ENCODE assay signal across 9 cellular contexts in the genomic region with DNA sequence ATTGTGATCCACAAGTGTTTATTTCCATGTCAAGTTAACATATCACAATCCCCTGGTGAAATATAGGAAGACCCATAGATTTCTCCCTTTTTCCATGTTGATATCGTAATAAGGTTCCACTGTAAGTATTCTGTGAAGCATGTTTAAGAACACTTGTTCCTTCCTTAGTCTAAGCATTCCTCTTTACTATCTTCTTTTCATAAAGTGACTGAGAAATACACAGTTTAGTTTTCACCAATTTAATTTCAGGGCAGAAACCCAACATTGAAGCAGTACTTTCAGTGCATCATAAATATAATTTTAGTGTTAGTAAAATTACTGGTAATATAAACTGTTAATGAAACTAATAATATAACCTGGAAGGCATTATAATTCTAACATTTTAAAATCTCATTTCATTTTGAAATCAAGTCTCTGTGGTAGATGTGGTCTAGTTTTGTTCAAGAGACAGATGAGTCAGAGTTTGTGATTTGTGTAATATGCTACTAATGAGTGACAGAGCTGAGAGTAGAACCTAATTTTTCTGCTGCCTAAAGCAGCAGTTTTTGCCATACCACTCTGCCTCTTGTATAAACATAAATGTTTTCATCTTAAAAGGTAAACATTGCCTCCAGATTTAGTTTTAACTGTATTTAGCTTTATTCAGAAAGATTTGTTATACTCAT.
A peak's percentile ranks its signal among the peaks of the same experiment; 100 is the strongest.
DNase-seq lines count a peak whose midpoint lies in the region; ATAC-seq and TF ChIP-seq lines count a peak whose summit lies in the region.
"Had no signal": no experiment of that assay in that cellular context is flagged by ENCODE, and none has a peak within 500 bp of the region (broad histone marks: within the 10 kb centered on the region; RNA-seq: fewer than 3 reads in every experiment).

No MANE protein-coding gene starts in this region.

- DNase-seq in CD8-positive, alpha-beta T cell: no peak
- no peak for DNase-seq in effector memory CD8-positive, alpha-beta T cell
- DNase-seq in esophagus squamous epithelium (lab: John Stamatoyannopoulos, UW) (no peak), middle frontal gyrus (ENCODE audit: extremely low spot score, low spot score) (no peak), COLO668 (lab: John Stamatoyannopoulos, UW; ENCODE audit: unreplicated experiment) (no peak), endodermal cell (no peak)

- H3K27ac ChIP-seq in CD8-positive, alpha-beta T cell (ENCODE audit: low read depth, low read length): no peak overlapping the region
- no peak overlapping the region for H3K27ac ChIP-seq in esophagus squamous epithelium
- no peak overlapping the region for H3K27ac ChIP-seq in endodermal cell (ENCODE audit: low read depth, low read length)
- H3K27ac ChIP-seq: VCaP had no signal

- peaks cover 79% of the 10 kb centered on the region for H3K36me3 Mint-ChIP-seq in CD8-positive, alpha-beta T cell
- H3K36me3 Mint-ChIP-seq in effector memory CD8-positive, alpha-beta T cell (ENCODE audit: insufficient read depth): peaks cover 92% of the 10 kb centered on the region
- H3K36me3 Mint-ChIP-seq in endodermal cell (ENCODE audit: low read depth): peaks cover 52% of the 10 kb centered on the region

- H3K27ac Mint-ChIP-seq in CD8-positive, alpha-beta T cell: peak overlapping the region; percentile 50
- H3K27ac Mint-ChIP-seq in effector memory CD8-positive, alpha-beta T cell: peak overlapping the region; percentile 26 to 79
- no peak overlapping the region for H3K27ac Mint-ChIP-seq in endodermal cell

- no peak for ATAC-seq in CD8-positive, alpha-beta T cell
- ATAC-seq in GM19452 (IDR thresholded peaks at IDR 0.05; ENCODE audit: unreplicated experiment) (peak; percentile 94), HG03196 (IDR thresholded peaks at IDR 0.05; ENCODE audit: unreplicated experiment) (peak; percentile 92)
- ATAC-seq in effector memory CD8-positive, alpha-beta T cell (replicated peaks): no peak

- H3K27me3 Mint-ChIP-seq in CD8-positive, alpha-beta T cell (ENCODE audit: low read depth): no peaks in the 10 kb centered on the region
- no peaks in the 10 kb centered on the region for H3K27me3 Mint-ChIP-seq in effector memory CD8-positive, alpha-beta T cell
- H3K27me3 Mint-ChIP-seq in endodermal cell (ENCODE audit: insufficient read depth): no peaks in the 10 kb centered on the region

- POLR2A ChIA-PET in CD8-positive, alpha-beta T cell (lab: Charles Lee): no interaction called here

- no peak overlapping the region for H3K4me3 ChIP-seq in CD8-positive, alpha-beta T cell (ENCODE audit: low read depth, low read length)
- no peak overlapping the region for H3K4me3 ChIP-seq in esophagus squamous epithelium
- no peak overlapping the region for H3K4me3 ChIP-seq in endodermal cell (ENCODE audit: low read length)

- H3K9ac ChIP-seq in endodermal cell (ENCODE audit: extremely low read depth, low read length, poor library complexity, severe bottlenecking): no peak overlapping the region

- intact Hi-C loops in CD8-positive, alpha-beta T cell (cut with DNase I, micrococcal nuclease): no loop called here
- intact Hi-C loops in esophagus squamous epithelium (cut with DNase I): no loop called here

- H3K4me1 ChIP-seq in CD8-positive, alpha-beta T cell (ENCODE audit: insufficient read depth, low read length): no peaks in the 10 kb centered on the region
- H3K4me1 ChIP-seq in esophagus squamous epithelium (no peaks in the 10 kb centered on the region), endodermal cell (ENCODE audit: control insufficient read depth, insufficient read depth, low read length) (no peaks in the 10 kb centered on the region)

- no peaks in the 10 kb centered on the region for H3K9me3 Mint-ChIP-seq in CD8-positive, alpha-beta T cell
- no peaks in the 10 kb centered on the region for H3K9me3 Mint-ChIP-seq in effector memory CD8-positive, alpha-beta T cell
- H3K9me3 Mint-ChIP-seq in endodermal cell: no peaks in the 10 kb centered on the region

- CTCF ChIA-PET in CD8-positive, alpha-beta T cell (lab: Charles Lee): no interaction called here

- TF ChIP-seq POLR2A in esophagus squamous epithelium (IDR thresholded peaks at IDR 0.05): no peak

- H3K4me3 Mint-ChIP-seq in CD8-positive, alpha-beta T cell: no peak overlapping the region
- H3K4me3 Mint-ChIP-seq in effector memory CD8-positive, alpha-beta T cell: no peak overlapping the region
- H3K4me3 Mint-ChIP-seq in endodermal cell: no peak overlapping the region

- H3K9me3 ChIP-seq in CD8-positive, alpha-beta T cell (ENCODE audit: low read length): no peaks in the 10 kb centered on the region
- H3K9me3 ChIP-seq in esophagus squamous epithelium (no peaks in the 10 kb centered on the region), endodermal cell (ENCODE audit: control insufficient read depth, low read length) (no peaks in the 10 kb centered on the region)

- H3K27me3 ChIP-seq in CD8-positive, alpha-beta T cell (ENCODE audit: insufficient read depth, low read length): no peaks in the 10 kb centered on the region
- H3K27me3 ChIP-seq in esophagus squamous epithelium (no peaks in the 10 kb centered on the region), endodermal cell (ENCODE audit: control insufficient read depth, insufficient read depth, low read length, poor library complexity, severe bottlenecking) (no peaks in the 10 kb centered on the region)

- 81 to 84% methylated on average over 1 of the region's 1 CpG for WGBS in esophagus squamous epithelium, 2 donors
- WGBS in endodermal cell (ENCODE audit: insufficient coverage in 1 of 2, insufficient read length in 1 of 2), 2 experiments: 100% methylated on average over 1 of the region's 1 CpG

- no peak for TF ChIP-seq CTCF in CD8-positive, alpha-beta T cell (IDR thresholded peaks at IDR 0.05)
- TF ChIP-seq CTCF in esophagus squamous epithelium (IDR thresholded peaks at IDR 0.05): no peak
- TF ChIP-seq CTCF in endodermal cell (conservative IDR thresholded peaks at IDR 0.05): no peak

- peaks cover 32% of the 10 kb centered on the region for H3K4me1 Mint-ChIP-seq in CD8-positive, alpha-beta T cell (ENCODE audit: low read depth)
- H3K4me1 Mint-ChIP-seq in effector memory CD8-positive, alpha-beta T cell (ENCODE audit: low read depth in 2 of 2): peaks cover 4 to 12% of the 10 kb centered on the region in 2 donors
- no peaks in the 10 kb centered on the region for H3K4me1 Mint-ChIP-seq in endodermal cell

- H3K36me3 ChIP-seq in CD8-positive, alpha-beta T cell (ENCODE audit: insufficient read depth, low read length): peaks cover 60% of the 10 kb centered on the region
- H3K36me3 ChIP-seq in esophagus squamous epithelium: peaks cover 0 to 97% (median 4%) of the 10 kb centered on the region in 3 donors
- H3K36me3 ChIP-seq in endodermal cell (ENCODE audit: control insufficient read depth, insufficient read depth, low read length): peaks cover 55% of the 10 kb centered on the region

Comparison
In these comparisons a context has a peak if more than half of its experiments do, and no peak if none do; other contexts are left out.
1. ATAC-seq: peak in GM19452 (single experiment) and HG03196 (single experiment); none in CD8-positive, alpha-beta T cell (single experiment) and effector memory CD8-positive, alpha-beta T cell (single experiment).